25 cellular contexts compared by ENCODE assay signal in genomic region chr18:69715322-69715721, GRCh38.
"Had no signal": no experiment of that assay in that cellular context is flagged by ENCODE, and none has a peak within 500 bp of the region (broad histone marks: within the 10 kb centered on the region; RNA-seq: fewer than 3 reads in every experiment).

No MANE protein-coding gene starts in this region.

- H3K27me3 ChIP-seq: esophagus squamous epithelium, ovary, sigmoid colon, testis, tibial artery had no signal

- H3K36me3 Mint-ChIP-seq: naive B cell; stimulated activated effector memory CD8-positive, alpha-beta T cell treated with anti-CD3 and anti-CD28 coated beads, Interleukin-12 subunit alpha, Interleukin-12 subunit beta, amount 100 ng/mL, for 72 hours; type B pancreatic cell had no signal

- H3K36me3 ChIP-seq: esophagus squamous epithelium, lower lobe of right lung, ovary, sigmoid colon, tibial artery had no signal

- H3K4me1 ChIP-seq: esophagus squamous epithelium, lower lobe of right lung, psoas muscle, sigmoid colon, testis, tibial artery had no signal

- DNase-seq: cortex of kidney; effector memory CD8-positive, alpha-beta T cell; erythroblast; esophagus squamous epithelium; hypothalamus; left ventricle myocardium superior; lower lobe of right lung; mucosa of descending colon; naive B cell; nephron progenitor cell; occipital lobe; ovary; posterior cingulate gyrus; psoas muscle; right cardiac atrium; sigmoid colon; stimulated activated CD4-positive, alpha-beta T cell treated with anti-CD3 and anti-CD28 coated beads, Interleukin-2, amount 100 ng/mL, for 24 hours; stimulated activated CD4-positive, alpha-beta T cell treated with anti-CD3 and anti-CD28 coated beads, Interleukin-4, amount 100 ng/mL, for 24 hours; stimulated activated naive CD4-positive, alpha-beta T cell treated with Interleukin-2 at 50 U/mL for 16 hours; substantia nigra; testis; tibial artery had no signal

- H3K27ac ChIP-seq: esophagus squamous epithelium, lower lobe of right lung, ovary, psoas muscle, sigmoid colon, testis, tibial artery had no signal

- H3K27me3 Mint-ChIP-seq: effector memory CD8-positive, alpha-beta T cell; naive B cell; type B pancreatic cell had no signal

- H3K4me1 Mint-ChIP-seq: mesothelial cell of epicardium; naive B cell; nephron progenitor cell; stimulated activated effector memory CD8-positive, alpha-beta T cell treated with anti-CD3 and anti-CD28 coated beads, Interleukin-12 subunit alpha, Interleukin-12 subunit beta, amount 100 ng/mL, for 72 hours had no signal

- H3K4me3 ChIP-seq: esophagus squamous epithelium, lower lobe of right lung, mucosa of descending colon, ovary, psoas muscle, sigmoid colon, testis, tibial artery had no signal

- H3K4me3 Mint-ChIP-seq: effector memory CD8-positive, alpha-beta T cell; mesothelial cell of epicardium; naive B cell; nephron progenitor cell; stimulated activated effector memory CD8-positive, alpha-beta T cell treated with anti-CD3 and anti-CD28 coated beads, Interleukin-12 subunit alpha, Interleukin-12 subunit beta, amount 100 ng/mL, for 72 hours; type B pancreatic cell had no signal

- H3K27ac Mint-ChIP-seq: effector memory CD8-positive, alpha-beta T cell; mesothelial cell of epicardium; naive B cell; nephron progenitor cell; stimulated activated effector memory CD8-positive, alpha-beta T cell treated with anti-CD3 and anti-CD28 coated beads, Interleukin-12 subunit alpha, Interleukin-12 subunit beta, amount 100 ng/mL, for 72 hours; type B pancreatic cell had no signal
